In genomic region chr9:95769473-95769872, GRCh38 we compare ENCODE assay signal across 18 cellular contexts.
DNase-seq lines count a peak whose midpoint lies in the region; ATAC-seq, FAIRE-seq and TF ChIP-seq lines count a peak whose summit lies in the region.
"Had no signal": no experiment of that assay in that cellular context is flagged by ENCODE, and none has a peak within 500 bp of the region (broad histone marks: within the 10 kb centered on the region; RNA-seq: fewer than 3 reads in every experiment).

No MANE protein-coding gene starts in this region.

- peak overlapping the region; percentile 39 for H3K4ac ChIP-seq in mesendoderm (ENCODE audit: low read depth, low read length)

- TF ChIP-seq CTCF in GM12878 (IDR thresholded peaks at IDR 0.05 in 2 of 3, conservative IDR thresholded peaks at IDR 0.05 in 1 of 3; ENCODE audit: control insufficient read depth in 2 of 3, extremely low read depth in 1 of 3, insufficient read depth in 1 of 3, low read depth in 3 of 3, low read length in 3 of 3), result no peak

- CTCF ChIA-PET in GM12878 (lab: Yijun Ruan, JAX), result no interaction called here
- CTCF ChIA-PET in activated CD8-positive, alpha-beta memory T cell treated with anti-CD3 and anti-CD28 coated beads, Interleukin-2, amount 10 ng/mL, durations not matched to agents 7 days and 5 days (lab: Charles Lee), result no interaction called here

- intact Hi-C loops in GM12878 (cut with micrococcal nuclease; ENCODE audit: unreplicated experiment), result no loop called here

- no peak overlapping the region for H3K4me3 Mint-ChIP-seq in activated CD8-positive, alpha-beta memory T cell treated with anti-CD3 and anti-CD28 coated beads, Interleukin-2, amount 10 ng/mL, durations not matched to agents 7 days and 5 days
- H3K4me3 Mint-ChIP-seq: CD4-positive, alpha-beta T cell; GM23338; IgD-negative memory B cell had no signal

- H2AFZ ChIP-seq in GM12878 (ENCODE audit: control insufficient read depth, low read depth, low read length), result no peak overlapping the region
- H2AFZ ChIP-seq: GM23338 had no signal

- no peak overlapping the region for H2BK5ac ChIP-seq in mesendoderm (ENCODE audit: low read length)

- H3K27ac ChIP-seq in GM12878 (ENCODE audit: control insufficient read depth, insufficient read depth) (no peak overlapping the region), mesendoderm (ENCODE audit: low read depth, low read length) (no peak overlapping the region)
- H3K27ac ChIP-seq: C4-2B had no signal

- no peaks in the 10 kb centered on the region for H3K36me3 Mint-ChIP-seq in activated CD8-positive, alpha-beta memory T cell treated with anti-CD3 and anti-CD28 coated beads, Interleukin-2, amount 10 ng/mL, durations not matched to agents 7 days and 5 days
- H3K36me3 Mint-ChIP-seq: IgD-negative memory B cell had no signal

- in situ Hi-C loops in GM12878 (cut with MboI), result no loop called here

- no peaks in the 10 kb centered on the region for H3K9me3 ChIP-seq in GM12878 (replicated peaks; ENCODE audit: control insufficient read depth, insufficient read depth, low read length)
- H3K9me3 ChIP-seq: Caco-2 had no signal

- H3K79me2 ChIP-seq in GM12878 (ENCODE audit: control insufficient read depth, insufficient read depth, low read length) (no peaks in the 10 kb centered on the region), mesendoderm (ENCODE audit: control insufficient read depth, insufficient read depth, low read length) (no peaks in the 10 kb centered on the region)

- SMC1A ChIA-PET in GM12878 (lab: Charles Lee; ENCODE audit: uncharacterized antibody, unreplicated experiment), result no interaction called here

- H2AK5ac ChIP-seq in mesendoderm (ENCODE audit: low read length), result peak overlapping the region; percentile 48

- H3K4me1 ChIP-seq in GM12878 (ENCODE audit: control insufficient read depth, insufficient read depth, low read length) (no peaks in the 10 kb centered on the region), mesendoderm (ENCODE audit: control insufficient read depth, low read depth, low read length) (peaks cover 16% of the 10 kb centered on the region)

- H2BK120ac ChIP-seq in mesendoderm (ENCODE audit: low read depth, low read length), result no peak overlapping the region

- H3K9ac ChIP-seq in GM12878 (ENCODE audit: control insufficient read depth, insufficient read depth, low read length) (no peak overlapping the region), mesendoderm (ENCODE audit: low read length) (no peak overlapping the region)

- no peak overlapping the region for H3K18ac ChIP-seq in mesendoderm (ENCODE audit: low read length)

- WGBS in GM12878 (ENCODE audit: insufficient coverage, insufficient replicate concordance, low lambda C conversion rate, missing lambda C conversion rate), result 97% methylated on average over 2 of the region's 2 CpGs
- WGBS in mesendoderm (ENCODE audit: extremely low coverage, insufficient coverage, low lambda C conversion rate), result no CpG with 5 or more reads among the region's 2 CpGs

- RAD21 ChIA-PET in GM12878 (lab: Charles Lee; ENCODE audit: unreplicated experiment), result no interaction called here

- no peaks in the 10 kb centered on the region for H3K36me3 ChIP-seq in GM12878 (ENCODE audit: control insufficient read depth in 2 of 2, insufficient read depth in 2 of 2, low read length in 1 of 2)
- no peaks in the 10 kb centered on the region for H3K36me3 ChIP-seq in mesendoderm (ENCODE audit: control insufficient read depth, insufficient read depth, low read length)

- peaks cover 30% of the 10 kb centered on the region for H3K27me3 Mint-ChIP-seq in activated CD8-positive, alpha-beta memory T cell treated with anti-CD3 and anti-CD28 coated beads, Interleukin-2, amount 10 ng/mL, durations not matched to agents 7 days and 5 days

- no peak for ATAC-seq in GM12878
- ATAC-seq in activated CD8-positive, alpha-beta memory T cell treated with anti-CD3 and anti-CD28 coated beads, Interleukin-2, amount 10 ng/mL, durations not matched to agents 7 days and 5 days, result no peak
- ATAC-seq: GM23338 had no signal

- peaks cover 4% of the 10 kb centered on the region for H3K4me1 Mint-ChIP-seq in activated CD8-positive, alpha-beta memory T cell treated with anti-CD3 and anti-CD28 coated beads, Interleukin-2, amount 10 ng/mL, durations not matched to agents 7 days and 5 days

- no peak for TF ChIP-seq RAD21 in GM12878 (IDR thresholded peaks at IDR 0.05; ENCODE audit: insufficient read depth, low read depth, low read length)

- H4K20me1 ChIP-seq in GM12878 (ENCODE audit: control insufficient read depth, insufficient read depth), result no peaks in the 10 kb centered on the region

- no peak overlapping the region for H4K8ac ChIP-seq in mesendoderm (ENCODE audit: low read depth, low read length)

- TF ChIP-seq POLR2A in GM12878 (IDR thresholded peaks at IDR 0.05; ENCODE audit: low read depth, low read length), result no peak

- TF ChIP-seq EP300 in GM12878 (IDR thresholded peaks at IDR 0.05; ENCODE audit: borderline replicate concordance in 1 of 2, control insufficient read depth in 1 of 2, low read depth in 2 of 2, low read length in 2 of 2), result no peak

- no peak overlapping the region for H4K5ac ChIP-seq in mesendoderm (ENCODE audit: low read length)

- H3K4me2 ChIP-seq in GM12878 (ENCODE audit: control insufficient read depth, insufficient read depth) (no peak overlapping the region), mesendoderm (ENCODE audit: low read length) (no peak overlapping the region)

- no peak overlapping the region for H3K56ac ChIP-seq in mesendoderm (ENCODE audit: low read length)

- H3K27ac Mint-ChIP-seq in activated CD8-positive, alpha-beta memory T cell treated with anti-CD3 and anti-CD28 coated beads, Interleukin-2, amount 10 ng/mL, durations not matched to agents 7 days and 5 days, result no peak overlapping the region
- H3K27ac Mint-ChIP-seq: CD4-positive, alpha-beta T cell; GM23338 had no signal

- H3K23ac ChIP-seq in mesendoderm (ENCODE audit: low read length), result no peak overlapping the region

- H2BK15ac ChIP-seq in mesendoderm (replicated peaks; ENCODE audit: low read depth), result no peak overlapping the region

- no peaks in the 10 kb centered on the region for H3K79me1 ChIP-seq in mesendoderm (ENCODE audit: low read length)

- H3K27me3 ChIP-seq in GM12878 (replicated peaks in 1 of 2; ENCODE audit: control insufficient read depth in 2 of 2, insufficient read depth in 2 of 2, low read length in 1 of 2), result peaks cover 1 to 6% of the 10 kb centered on the region in 2 experiments; a peak in 1 of 4 replicates
- H3K27me3 ChIP-seq in mesendoderm (ENCODE audit: insufficient read depth, low read length, poor library complexity), result no peaks in the 10 kb centered on the region

- no peaks in the 10 kb centered on the region for H3K9me3 Mint-ChIP-seq in activated CD8-positive, alpha-beta memory T cell treated with anti-CD3 and anti-CD28 coated beads, Interleukin-2, amount 10 ng/mL, durations not matched to agents 7 days and 5 days (ENCODE audit: low read depth)
- H3K9me3 Mint-ChIP-seq: CD4-positive, alpha-beta T cell; GM23338; IgD-negative memory B cell had no signal

- no TSS peak for BruUV-seq in GM12878 (replicated peaks; lab: Mats Ljungman, UMichigan)

- H3K4me3 ChIP-seq in GM12878, result no peak overlapping the region
- H3K4me3 ChIP-seq in mesendoderm (ENCODE audit: low read length), result no peak overlapping the region

- peak; percentile 10 for DNase-seq in HT1080 (ENCODE audit: low read depth)
- DNase-seq in GM12878 (ENCODE audit: low read depth, low spot score), result no peak
- no peak for DNase-seq in mesendoderm
- DNase-seq in activated naive CD4-positive, alpha-beta T cell treated with Interleukin-2 at 50 U/mL for 16 hours, result no peak
- no peak for DNase-seq in HuH-7.5 (ENCODE audit: low spot score)
- no peak for DNase-seq in activated CD8-positive, alpha-beta memory T cell treated with anti-CD3 and anti-CD28 coated beads, Interleukin-2, amount 10 ng/mL, durations not matched to agents 7 days and 5 days
- DNase-seq: AML-193; Caco-2; CD4-positive, alpha-beta T cell; DMS79; GDM1; H7; KG1 had no signal

- no peak for FAIRE-seq in GM12878 (lab: Jason Lieb, UNC)
- FAIRE-seq: A204.1, D721Med had no signal

- POLR2A ChIA-PET in GM12878 (lab: Charles Lee), result no interaction called here

TF ChIP-seq in GM12878, 131 proteins besides CTCF, POLR2A, EP300 and RAD21:
- no peak for TF ChIP-seq MYB (IDR thresholded peaks at IDR 0.05; ENCODE audit: borderline replicate concordance, low read depth, low read length)
- TF ChIP-seq USF1 (IDR thresholded peaks at IDR 0.05; ENCODE audit: borderline replicate concordance, extremely low read length, insufficient read depth, low read depth, low read length), result peak; percentile 13
